Comparison of ENCODE assay signal across 1 cellular context in the genomic region with DNA sequence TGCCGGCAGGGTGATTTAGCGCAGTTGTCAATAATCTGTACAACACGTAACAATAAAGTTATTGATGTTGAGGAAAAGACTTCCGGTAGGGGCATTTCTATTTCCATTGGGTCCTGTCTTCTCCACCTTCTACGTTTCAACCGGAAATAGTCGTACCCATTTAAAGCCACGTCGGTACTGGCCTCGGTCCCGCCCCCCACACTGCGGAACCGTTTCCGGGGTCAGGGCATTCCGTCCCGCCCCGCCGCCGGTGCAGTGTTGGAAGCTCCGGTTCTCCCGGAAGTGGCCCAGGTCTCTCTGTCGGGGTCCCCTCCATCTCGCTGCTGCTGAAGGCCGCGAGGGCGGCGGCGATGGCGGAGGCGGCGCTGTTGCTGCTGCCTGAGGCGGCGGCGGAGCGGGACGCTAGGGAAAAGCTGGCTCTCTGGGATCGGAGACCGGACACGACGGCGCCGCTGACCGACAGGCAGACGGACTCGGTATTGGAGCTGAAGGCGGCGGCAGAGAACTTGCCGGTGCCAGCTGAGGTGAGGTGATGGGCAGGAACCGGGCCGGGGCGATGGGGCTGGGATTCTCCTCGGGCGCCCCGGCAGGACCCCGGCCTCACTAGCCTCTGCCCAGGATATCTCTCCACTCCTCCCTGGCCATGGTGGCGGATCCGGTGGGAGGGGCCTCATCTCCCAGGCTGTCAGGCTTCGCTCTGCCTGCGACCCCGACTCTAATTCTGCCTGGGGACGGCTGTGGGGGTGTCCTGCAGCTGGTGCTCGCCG.
TF ChIP-seq lines count a peak whose summit lies in the region.

A gene with protein sequence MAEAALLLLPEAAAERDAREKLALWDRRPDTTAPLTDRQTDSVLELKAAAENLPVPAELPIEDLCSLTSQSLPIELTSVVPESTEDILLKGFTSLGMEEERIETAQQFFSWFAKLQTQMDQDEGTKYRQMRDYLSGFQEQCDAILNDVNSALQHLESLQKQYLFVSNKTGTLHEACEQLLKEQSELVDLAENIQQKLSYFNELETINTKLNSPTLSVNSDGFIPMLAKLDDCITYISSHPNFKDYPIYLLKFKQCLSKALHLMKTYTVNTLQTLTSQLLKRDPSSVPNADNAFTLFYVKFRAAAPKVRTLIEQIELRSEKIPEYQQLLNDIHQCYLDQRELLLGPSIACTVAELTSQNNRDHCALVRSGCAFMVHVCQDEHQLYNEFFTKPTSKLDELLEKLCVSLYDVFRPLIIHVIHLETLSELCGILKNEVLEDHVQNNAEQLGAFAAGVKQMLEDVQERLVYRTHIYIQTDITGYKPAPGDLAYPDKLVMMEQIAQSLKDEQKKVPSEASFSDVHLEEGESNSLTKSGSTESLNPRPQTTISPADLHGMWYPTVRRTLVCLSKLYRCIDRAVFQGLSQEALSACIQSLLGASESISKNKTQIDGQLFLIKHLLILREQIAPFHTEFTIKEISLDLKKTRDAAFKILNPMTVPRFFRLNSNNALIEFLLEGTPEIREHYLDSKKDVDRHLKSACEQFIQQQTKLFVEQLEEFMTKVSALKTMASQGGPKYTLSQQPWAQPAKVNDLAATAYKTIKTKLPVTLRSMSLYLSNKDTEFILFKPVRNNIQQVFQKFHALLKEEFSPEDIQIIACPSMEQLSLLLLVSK (plus strand): TSS at position 253 of the 767 bp plus-strand sequence. CDS start 98 bp downstream, at position 351.

TF ChIP-seq in K562, 482 proteins besides CTCF, POLR2A, EP300 and RAD21 (continued from another document and continues in another):
- TF ChIP-seq, protein P1, sequence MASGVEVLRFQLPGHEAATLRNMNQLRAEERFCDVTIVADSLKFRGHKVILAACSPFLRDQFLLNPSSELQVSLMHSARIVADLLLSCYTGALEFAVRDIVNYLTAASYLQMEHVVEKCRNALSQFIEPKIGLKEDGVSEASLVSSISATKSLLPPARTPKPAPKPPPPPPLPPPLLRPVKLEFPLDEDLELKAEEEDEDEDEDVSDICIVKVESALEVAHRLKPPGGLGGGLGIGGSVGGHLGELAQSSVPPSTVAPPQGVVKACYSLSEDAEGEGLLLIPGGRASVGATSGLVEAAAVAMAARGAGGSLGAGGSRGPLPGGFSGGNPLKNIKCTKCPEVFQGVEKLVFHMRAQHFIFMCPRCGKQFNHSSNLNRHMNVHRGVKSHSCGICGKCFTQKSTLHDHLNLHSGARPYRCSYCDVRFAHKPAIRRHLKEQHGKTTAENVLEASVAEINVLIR (CRISPR knock-in tag; IDR thresholded peaks at IDR 0.05), result 0 out of 2 replicates have a peak, but pooled peaks have one; percentile 44
- TF ChIP-seq RBFOX2 (IDR thresholded peaks at IDR 0.05; ENCODE audit: low read depth, low read length) (peak; percentile 97), ZNF316 (IDR thresholded peaks at IDR 0.05) (no peak), ZNF274 (IDR thresholded peaks at IDR 0.05; ENCODE audit: borderline replicate concordance, low read depth, low read length) (no peak), FOXA1 (IDR thresholded peaks at IDR 0.05; ENCODE audit: borderline replicate concordance) (no peak), ETV5 (CRISPR knock-in tag; IDR thresholded peaks at IDR 0.05; ENCODE audit: low read depth) (0 out of 2 replicates have a peak, but pooled peaks have one; percentile 45), TAL1 (IDR thresholded peaks at IDR 0.05) (no peak), HDAC8 (tag; IDR thresholded peaks at IDR 0.05) (no peak), MTF1 (CRISPR knock-in tag; IDR thresholded peaks at IDR 0.05; ENCODE audit: borderline replicate concordance) (no peak), KDM1A (IDR thresholded peaks at IDR 0.05) (no peak), EGR1 (conservative IDR thresholded peaks at IDR 0.05) (0 out of 2 replicates have a peak, but pooled peaks have one; percentile 13), ZKSCAN3 (CRISPR knock-in tag; IDR thresholded peaks at IDR 0.05) (no peak), TAF1 (IDR thresholded peaks at IDR 0.05; ENCODE audit: control insufficient read depth, extremely low read depth, insufficient read depth, low read length, severe bottlenecking) (peak; percentile 74), NFRKB (IDR thresholded peaks at IDR 0.05; ENCODE audit: low read depth) (no peak), MCM3 (IDR thresholded peaks at IDR 0.05) (no peak), FOXM1 (IDR thresholded peaks at IDR 0.05; ENCODE audit: low read depth) (0 out of 2 replicates have a peak, but pooled peaks have one; percentile 15), FOXM1 (CRISPR knock-in tag; IDR thresholded peaks at IDR 0.05; ENCODE audit: low read depth) (no peak), RBM17 (IDR thresholded peaks at IDR 0.05; ENCODE audit: borderline replicate concordance, low read depth, low read length) (no peak), ZBTB7A (IDR thresholded peaks at IDR 0.05; ENCODE audit: borderline replicate concordance, control insufficient read depth, low read depth, low read length) (no peak), DPF2 (IDR thresholded peaks at IDR 0.05) (no peak), JUND (IDR thresholded peaks at IDR 0.05; ENCODE audit: borderline replicate concordance, low read depth, low read length) (peak; percentile 66; the same call in 1 of the 2 replicates), JUND (tag; IDR thresholded peaks at IDR 0.05; ENCODE audit: borderline replicate concordance, low read depth, low read length) (peak; percentile 41; the same call in 1 of the 3 replicates), TAF15 (IDR thresholded peaks at IDR 0.05; ENCODE audit: low read depth, low read length) (no peak), RBM34 (IDR thresholded peaks at IDR 0.05; ENCODE audit: borderline replicate concordance, insufficient read depth, low read length) (no peak), CXXC5 (CRISPR knock-in tag; IDR thresholded peaks at IDR 0.05) (peak; percentile 82), TBP (optimal IDR thresholded peaks at IDR 0.05; ENCODE audit: low read depth, low read length) (peak; percentile 69), SMARCC2 (IDR thresholded peaks at IDR 0.05; ENCODE audit: low read depth) (no peak), HMGN3 (IDR thresholded peaks at IDR 0.05; ENCODE audit: borderline replicate concordance, extremely low read depth, insufficient read length, low read depth, low read length) (peak; percentile 51), XRCC3 (IDR thresholded peaks at IDR 0.05) (no peak), NFXL1 (CRISPR knock-in tag; IDR thresholded peaks at IDR 0.05) (no peak), ZNF24 (IDR thresholded peaks at IDR 0.05) (no peak), ELF4 (CRISPR knock-in tag; IDR thresholded peaks at IDR 0.05) (no peak), ZNF589 (CRISPR knock-in tag; IDR thresholded peaks at IDR 0.05; ENCODE audit: low read depth) (0 out of 2 replicates have a peak, but pooled peaks have one; percentile 4), L3MBTL2 (IDR thresholded peaks at IDR 0.05) (no peak), HNRNPLL (IDR thresholded peaks at IDR 0.05; ENCODE audit: low read depth, low read length, poor library complexity, severe bottlenecking) (no peak), SAFB (IDR thresholded peaks at IDR 0.05; ENCODE audit: borderline replicate concordance, low read depth, low read length) (no peak), GATA2 (CRISPR knock-in tag; IDR thresholded peaks at IDR 0.05) (no peak), CSDE1 (IDR thresholded peaks at IDR 0.05) (no peak), CBX8 (IDR thresholded peaks at IDR 0.05; ENCODE audit: borderline replicate concordance, extremely low read depth, low read depth, low read length, poor library complexity, severe bottlenecking) (no peak), MEIS2 (IDR thresholded peaks at IDR 0.05; ENCODE audit: partially characterized antibody) (peak; percentile 93)
- TF ChIP-seq, protein P2, sequence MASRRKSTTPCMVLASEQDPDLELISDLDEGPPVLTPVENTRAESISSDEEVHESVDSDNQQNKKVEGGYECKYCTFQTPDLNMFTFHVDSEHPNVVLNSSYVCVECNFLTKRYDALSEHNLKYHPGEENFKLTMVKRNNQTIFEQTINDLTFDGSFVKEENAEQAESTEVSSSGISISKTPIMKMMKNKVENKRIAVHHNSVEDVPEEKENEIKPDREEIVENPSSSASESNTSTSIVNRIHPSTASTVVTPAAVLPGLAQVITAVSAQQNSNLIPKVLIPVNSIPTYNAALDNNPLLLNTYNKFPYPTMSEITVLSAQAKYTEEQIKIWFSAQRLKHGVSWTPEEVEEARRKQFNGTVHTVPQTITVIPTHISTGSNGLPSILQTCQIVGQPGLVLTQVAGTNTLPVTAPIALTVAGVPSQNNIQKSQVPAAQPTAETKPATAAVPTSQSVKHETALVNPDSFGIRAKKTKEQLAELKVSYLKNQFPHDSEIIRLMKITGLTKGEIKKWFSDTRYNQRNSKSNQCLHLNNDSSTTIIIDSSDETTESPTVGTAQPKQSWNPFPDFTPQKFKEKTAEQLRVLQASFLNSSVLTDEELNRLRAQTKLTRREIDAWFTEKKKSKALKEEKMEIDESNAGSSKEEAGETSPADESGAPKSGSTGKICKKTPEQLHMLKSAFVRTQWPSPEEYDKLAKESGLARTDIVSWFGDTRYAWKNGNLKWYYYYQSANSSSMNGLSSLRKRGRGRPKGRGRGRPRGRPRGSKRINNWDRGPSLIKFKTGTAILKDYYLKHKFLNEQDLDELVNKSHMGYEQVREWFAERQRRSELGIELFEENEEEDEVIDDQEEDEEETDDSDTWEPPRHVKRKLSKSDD (conservative IDR thresholded peaks at IDR 0.05; ENCODE audit: low read length), result no peak
- TF ChIP-seq, protein P3, sequence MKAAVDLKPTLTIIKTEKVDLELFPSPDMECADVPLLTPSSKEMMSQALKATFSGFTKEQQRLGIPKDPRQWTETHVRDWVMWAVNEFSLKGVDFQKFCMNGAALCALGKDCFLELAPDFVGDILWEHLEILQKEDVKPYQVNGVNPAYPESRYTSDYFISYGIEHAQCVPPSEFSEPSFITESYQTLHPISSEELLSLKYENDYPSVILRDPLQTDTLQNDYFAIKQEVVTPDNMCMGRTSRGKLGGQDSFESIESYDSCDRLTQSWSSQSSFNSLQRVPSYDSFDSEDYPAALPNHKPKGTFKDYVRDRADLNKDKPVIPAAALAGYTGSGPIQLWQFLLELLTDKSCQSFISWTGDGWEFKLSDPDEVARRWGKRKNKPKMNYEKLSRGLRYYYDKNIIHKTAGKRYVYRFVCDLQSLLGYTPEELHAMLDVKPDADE (conservative IDR thresholded peaks at IDR 0.05; ENCODE audit: control insufficient read depth, low read depth, low read length), result peak; percentile 46; the same call in 1 of the 2 replicates
- TF ChIP-seq, protein P4, sequence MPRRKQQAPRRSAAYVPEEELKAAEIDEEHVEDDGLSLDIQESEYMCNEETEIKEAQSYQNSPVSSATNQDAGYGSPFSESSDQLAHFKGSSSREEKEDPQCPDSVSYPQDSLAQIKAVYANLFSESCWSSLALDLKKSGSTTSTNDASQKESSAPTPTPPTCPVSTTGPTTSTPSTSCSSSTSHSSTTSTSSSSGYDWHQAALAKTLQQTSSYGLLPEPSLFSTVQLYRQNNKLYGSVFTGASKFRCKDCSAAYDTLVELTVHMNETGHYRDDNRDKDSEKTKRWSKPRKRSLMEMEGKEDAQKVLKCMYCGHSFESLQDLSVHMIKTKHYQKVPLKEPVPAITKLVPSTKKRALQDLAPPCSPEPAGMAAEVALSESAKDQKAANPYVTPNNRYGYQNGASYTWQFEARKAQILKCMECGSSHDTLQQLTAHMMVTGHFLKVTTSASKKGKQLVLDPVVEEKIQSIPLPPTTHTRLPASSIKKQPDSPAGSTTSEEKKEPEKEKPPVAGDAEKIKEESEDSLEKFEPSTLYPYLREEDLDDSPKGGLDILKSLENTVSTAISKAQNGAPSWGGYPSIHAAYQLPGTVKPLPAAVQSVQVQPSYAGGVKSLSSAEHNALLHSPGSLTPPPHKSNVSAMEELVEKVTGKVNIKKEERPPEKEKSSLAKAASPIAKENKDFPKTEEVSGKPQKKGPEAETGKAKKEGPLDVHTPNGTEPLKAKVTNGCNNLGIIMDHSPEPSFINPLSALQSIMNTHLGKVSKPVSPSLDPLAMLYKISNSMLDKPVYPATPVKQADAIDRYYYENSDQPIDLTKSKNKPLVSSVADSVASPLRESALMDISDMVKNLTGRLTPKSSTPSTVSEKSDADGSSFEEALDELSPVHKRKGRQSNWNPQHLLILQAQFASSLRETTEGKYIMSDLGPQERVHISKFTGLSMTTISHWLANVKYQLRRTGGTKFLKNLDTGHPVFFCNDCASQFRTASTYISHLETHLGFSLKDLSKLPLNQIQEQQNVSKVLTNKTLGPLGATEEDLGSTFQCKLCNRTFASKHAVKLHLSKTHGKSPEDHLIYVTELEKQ (CRISPR knock-in tag; IDR thresholded peaks at IDR 0.05), result no peak
- TF ChIP-seq, protein P5, sequence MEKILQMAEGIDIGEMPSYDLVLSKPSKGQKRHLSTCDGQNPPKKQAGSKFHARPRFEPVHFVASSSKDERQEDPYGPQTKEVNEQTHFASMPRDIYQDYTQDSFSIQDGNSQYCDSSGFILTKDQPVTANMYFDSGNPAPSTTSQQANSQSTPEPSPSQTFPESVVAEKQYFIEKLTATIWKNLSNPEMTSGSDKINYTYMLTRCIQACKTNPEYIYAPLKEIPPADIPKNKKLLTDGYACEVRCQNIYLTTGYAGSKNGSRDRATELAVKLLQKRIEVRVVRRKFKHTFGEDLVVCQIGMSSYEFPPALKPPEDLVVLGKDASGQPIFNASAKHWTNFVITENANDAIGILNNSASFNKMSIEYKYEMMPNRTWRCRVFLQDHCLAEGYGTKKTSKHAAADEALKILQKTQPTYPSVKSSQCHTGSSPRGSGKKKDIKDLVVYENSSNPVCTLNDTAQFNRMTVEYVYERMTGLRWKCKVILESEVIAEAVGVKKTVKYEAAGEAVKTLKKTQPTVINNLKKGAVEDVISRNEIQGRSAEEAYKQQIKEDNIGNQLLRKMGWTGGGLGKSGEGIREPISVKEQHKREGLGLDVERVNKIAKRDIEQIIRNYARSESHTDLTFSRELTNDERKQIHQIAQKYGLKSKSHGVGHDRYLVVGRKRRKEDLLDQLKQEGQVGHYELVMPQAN (IDR thresholded peaks at IDR 0.05; ENCODE audit: borderline replicate concordance), result peak; percentile 60; the same call in 1 of the 2 replicates
- TF ChIP-seq, protein P6, sequence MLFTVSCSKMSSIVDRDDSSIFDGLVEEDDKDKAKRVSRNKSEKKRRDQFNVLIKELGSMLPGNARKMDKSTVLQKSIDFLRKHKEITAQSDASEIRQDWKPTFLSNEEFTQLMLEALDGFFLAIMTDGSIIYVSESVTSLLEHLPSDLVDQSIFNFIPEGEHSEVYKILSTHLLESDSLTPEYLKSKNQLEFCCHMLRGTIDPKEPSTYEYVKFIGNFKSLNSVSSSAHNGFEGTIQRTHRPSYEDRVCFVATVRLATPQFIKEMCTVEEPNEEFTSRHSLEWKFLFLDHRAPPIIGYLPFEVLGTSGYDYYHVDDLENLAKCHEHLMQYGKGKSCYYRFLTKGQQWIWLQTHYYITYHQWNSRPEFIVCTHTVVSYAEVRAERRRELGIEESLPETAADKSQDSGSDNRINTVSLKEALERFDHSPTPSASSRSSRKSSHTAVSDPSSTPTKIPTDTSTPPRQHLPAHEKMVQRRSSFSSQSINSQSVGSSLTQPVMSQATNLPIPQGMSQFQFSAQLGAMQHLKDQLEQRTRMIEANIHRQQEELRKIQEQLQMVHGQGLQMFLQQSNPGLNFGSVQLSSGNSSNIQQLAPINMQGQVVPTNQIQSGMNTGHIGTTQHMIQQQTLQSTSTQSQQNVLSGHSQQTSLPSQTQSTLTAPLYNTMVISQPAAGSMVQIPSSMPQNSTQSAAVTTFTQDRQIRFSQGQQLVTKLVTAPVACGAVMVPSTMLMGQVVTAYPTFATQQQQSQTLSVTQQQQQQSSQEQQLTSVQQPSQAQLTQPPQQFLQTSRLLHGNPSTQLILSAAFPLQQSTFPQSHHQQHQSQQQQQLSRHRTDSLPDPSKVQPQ (CRISPR knock-in tag; IDR thresholded peaks at IDR 0.05; ENCODE audit: borderline replicate concordance), result no peak
- TF ChIP-seq, protein P7, sequence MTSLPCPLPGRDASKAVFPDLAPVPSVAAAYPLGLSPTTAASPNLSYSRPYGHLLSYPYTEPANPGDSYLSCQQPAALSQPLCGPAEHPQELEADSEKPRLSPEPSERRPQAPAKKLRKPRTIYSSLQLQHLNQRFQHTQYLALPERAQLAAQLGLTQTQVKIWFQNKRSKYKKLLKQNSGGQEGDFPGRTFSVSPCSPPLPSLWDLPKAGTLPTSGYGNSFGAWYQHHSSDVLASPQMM (CRISPR knock-in tag; IDR thresholded peaks at IDR 0.05), result no peak
